Comparison of ENCODE assay signal across 14 cellular contexts in the genomic region with DNA sequence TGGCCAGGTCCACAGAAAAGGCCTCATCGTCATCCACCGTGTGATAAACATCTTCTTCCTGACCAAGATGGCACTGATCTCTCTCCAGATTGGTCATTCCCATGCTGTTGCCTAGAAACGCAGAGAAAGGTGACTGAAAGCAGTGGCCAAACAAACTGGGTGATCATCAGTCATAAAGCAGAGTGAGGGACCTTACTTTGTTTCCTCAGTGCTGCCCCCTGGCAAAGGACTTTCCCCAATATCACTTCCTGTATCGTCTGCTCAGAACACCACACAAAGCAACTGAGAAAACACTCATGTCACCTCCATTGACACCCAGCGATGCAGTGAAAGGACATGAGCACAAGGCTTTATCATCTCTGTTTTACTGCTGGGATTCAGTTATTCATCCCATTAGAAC. TPM values are rescaled to one million over a fixed set of nuclear protein-coding genes. Genes with fewer than 3 reads are reported as not detected.
A peak's percentile ranks its signal among the peaks of the same experiment; 100 is the strongest.
DNase-seq lines count a peak whose midpoint lies in the region; FAIRE-seq and TF ChIP-seq lines count a peak whose summit lies in the region.
"Had no signal": no experiment of that assay in that cellular context is flagged by ENCODE, and none has a peak within 500 bp of the region (broad histone marks: within the 10 kb centered on the region; RNA-seq: fewer than 3 reads in every experiment).

No MANE protein-coding gene starts in this region.

- DNase-seq in DMS53 (lab: John Stamatoyannopoulos, UW) (peak; percentile 68), DMS53 treated with DMSO at 0.1 percent for 48 hours (lab: John Stamatoyannopoulos, UW; ENCODE audit: unreplicated experiment) (no peak), astrocyte of the cerebellum (ENCODE audit: low read depth) (no peak), neural progenitor cell (ENCODE audit: low spot score) (peak; percentile 22), EL (no peak), NCI-H446 (lab: John Stamatoyannopoulos, UW) (no peak), GM12892 (ENCODE audit: insufficient read length) (no peak)
- DNase-seq: activated CD8-positive, alpha-beta memory T cell treated with anti-CD3 and anti-CD28 coated beads for 24 hours; left ventricle myocardium superior; T-helper 17 cell; upper lobe of left lung had no signal

- H3K27me3 ChIP-seq in Loucy (ENCODE audit: insufficient read depth, low read length, poor library complexity, severe bottlenecking) (no peaks in the 10 kb centered on the region), neural progenitor cell (no peaks in the 10 kb centered on the region)
- H3K27me3 ChIP-seq: upper lobe of left lung had no signal

- H3K9ac ChIP-seq in Loucy (ENCODE audit: low read depth, low read length, poor library complexity, severe bottlenecking), result no peak overlapping the region
- H3K9ac ChIP-seq in neural progenitor cell, result no peak overlapping the region

- H3K4me3 ChIP-seq in Loucy (ENCODE audit: low read length, poor library complexity, severe bottlenecking) (no peak overlapping the region), astrocyte of the cerebellum (ENCODE audit: low read depth, low read length) (no peak overlapping the region), neural progenitor cell (no peak overlapping the region)
- H3K4me3 ChIP-seq: upper lobe of left lung had no signal

- FAIRE-seq in GM12892 (lab: Jason Lieb, UNC), result no peak
- FAIRE-seq: A204.1 had no signal

- H3K4me3 Mint-ChIP-seq in neural progenitor cell, result no peak overlapping the region
- H3K4me3 Mint-ChIP-seq: activated naive CD8-positive, alpha-beta T cell; T-helper 17 cell had no signal

- no peaks in the 10 kb centered on the region for H3K9me2 ChIP-seq in Loucy (replicated peaks; ENCODE audit: low read depth, low read length)

- no peaks in the 10 kb centered on the region for H3K4me1 Mint-ChIP-seq in neural progenitor cell
- H3K4me1 Mint-ChIP-seq: T-helper 17 cell had no signal

- no peaks in the 10 kb centered on the region for H3K79me2 ChIP-seq in Loucy (ENCODE audit: insufficient read depth, low read length)
- no peaks in the 10 kb centered on the region for H3K79me2 ChIP-seq in neural progenitor cell (ENCODE audit: low read depth)

- H3K36me3 ChIP-seq in Loucy (ENCODE audit: insufficient read depth, low read length), result peaks cover 60% of the 10 kb centered on the region; the same call in 1 of the 2 replicates
- no peaks in the 10 kb centered on the region for H3K36me3 ChIP-seq in neural progenitor cell

- no peaks in the 10 kb centered on the region for H4K20me1 ChIP-seq in Loucy (ENCODE audit: insufficient read depth, low read length, poor library complexity, severe bottlenecking)
- no peaks in the 10 kb centered on the region for H4K20me1 ChIP-seq in neural progenitor cell (ENCODE audit: low read depth)

- peak overlapping the region; percentile 43 for H3K27ac Mint-ChIP-seq in neural progenitor cell
- H3K27ac Mint-ChIP-seq: activated naive CD8-positive, alpha-beta T cell had no signal

- no peak overlapping the region for H3K4me2 ChIP-seq in Loucy (ENCODE audit: low read depth, low read length, poor library complexity, severe bottlenecking)
- H3K4me2 ChIP-seq in neural progenitor cell, result no peak overlapping the region

- in situ Hi-C loops in astrocyte of the cerebellum (cut with HindIII; ENCODE audit: low sequenced_read_pairs), result no loop called here

- H3K4me1 ChIP-seq in Loucy (ENCODE audit: insufficient read depth, low read length, poor library complexity, severe bottlenecking), result no peaks in the 10 kb centered on the region
- no peaks in the 10 kb centered on the region for H3K4me1 ChIP-seq in neural progenitor cell
- H3K4me1 ChIP-seq: upper lobe of left lung had no signal

- no peaks in the 10 kb centered on the region for H3F3A ChIP-seq in Loucy (ENCODE audit: low read depth)
- H3F3A ChIP-seq in neural progenitor cell (ENCODE audit: low read depth), result no peaks in the 10 kb centered on the region

- H3K27ac ChIP-seq in neural progenitor cell, result no peak overlapping the region
- H3K27ac ChIP-seq: upper lobe of left lung had no signal

- H3K36me3 Mint-ChIP-seq in neural progenitor cell, result no peaks in the 10 kb centered on the region

- peaks cover 1% of the 10 kb centered on the region for H3K27me3 Mint-ChIP-seq in neural progenitor cell (ENCODE audit: insufficient read depth, low read depth)
- H3K27me3 Mint-ChIP-seq: activated naive CD8-positive, alpha-beta T cell; T-helper 17 cell had no signal

- H3K9me3 ChIP-seq in Loucy (ENCODE audit: insufficient read depth, low read depth, low read length) (no peaks in the 10 kb centered on the region), neural progenitor cell (ENCODE audit: low read depth) (no peaks in the 10 kb centered on the region)
- H3K9me3 ChIP-seq: upper lobe of left lung had no signal

- H3K9me3 Mint-ChIP-seq in neural progenitor cell, result no peaks in the 10 kb centered on the region

- TF ChIP-seq CTCF in Loucy (conservative IDR thresholded peaks at IDR 0.05; ENCODE audit: low read length), result peak; percentile 48
- TF ChIP-seq CTCF in astrocyte of the cerebellum (IDR thresholded peaks at IDR 0.05; ENCODE audit: low read depth, low read length, missing control alignments), result peak; percentile 15
- TF ChIP-seq CTCF in neural progenitor cell (IDR thresholded peaks at IDR 0.05), result peak; percentile 36

- TF ChIP-seq POLR2A in GM12892 (IDR thresholded peaks at IDR 0.05; ENCODE audit: low read depth, low read length), result no peak

- H2AFZ ChIP-seq in Loucy (ENCODE audit: low read length) (no peak overlapping the region), neural progenitor cell (replicated peaks) (peak overlapping the region; percentile 68)

RNA-seq across cellular contexts. Expression of a gene that starts 40.0 kb away (rescaled TPM):
- total RNA-seq in neural progenitor cell (ENCODE audit: low replicate concordance), result 73.1 and 122 TPM in 2 replicates
- 45.5 TPM for polyA plus RNA-seq in GM12892 (2012; ENCODE audit: missing spikeins)

Comparison
In these comparisons a context has a peak if more than half of its experiments do, and no peak if none do; other contexts are left out.
1. DNase-seq: peak in DMS53 (single experiment) and neural progenitor cell (single experiment); none in DMS53 treated with DMSO at 0.1 percent for 48 hours (single experiment), astrocyte of the cerebellum (single experiment), EL (single experiment), NCI-H446 (0 of 2) and GM12892 (single experiment).
2. Peak in every context shown above with its lines, with median percentiles within 50 percentile points of each other: CTCF ChIP-seq.